ENCODE assay signal across 10 cellular contexts in the genomic region with DNA sequence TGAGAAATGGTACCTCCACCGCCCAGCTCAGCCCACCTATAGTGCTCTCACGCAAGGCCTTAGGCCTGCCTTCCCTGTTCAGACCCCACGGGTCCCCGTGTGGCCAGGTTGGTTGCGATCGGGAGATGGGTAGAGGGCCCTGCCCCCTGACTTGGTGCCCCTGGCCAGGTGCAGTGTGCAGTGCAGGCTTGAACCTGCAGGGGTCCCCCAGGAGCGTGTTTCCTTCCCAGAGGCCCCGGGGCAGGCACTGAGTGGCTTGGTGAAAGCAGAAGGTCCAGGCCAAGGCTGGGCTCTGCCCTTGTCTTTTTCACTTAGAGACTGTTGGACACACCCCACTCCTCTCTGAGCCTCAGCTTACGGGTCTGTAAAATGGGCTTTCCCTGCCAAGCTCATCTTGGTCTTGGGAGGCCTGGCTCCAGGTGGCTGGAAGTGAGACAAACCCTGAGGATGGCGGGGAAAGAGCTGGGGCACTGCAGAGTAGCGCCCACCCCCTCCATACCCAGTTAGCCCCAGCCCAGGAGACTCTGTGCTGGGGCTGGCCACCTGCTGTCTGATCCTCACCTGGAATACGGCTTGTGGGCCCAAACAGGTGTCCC. TPM values are rescaled to one million over a fixed set of nuclear protein-coding genes. Genes with fewer than 3 reads are reported as not detected.
DNase-seq lines count a peak whose midpoint lies in the region; ATAC-seq and TF ChIP-seq lines count a peak whose summit lies in the region.
"Had no signal": no experiment of that assay in that cellular context is flagged by ENCODE, and none has a peak within 500 bp of the region (broad histone marks: within the 10 kb centered on the region; RNA-seq: fewer than 3 reads in every experiment).

No MANE protein-coding gene starts in this region.

- no peaks in the 10 kb centered on the region for H3K4me1 Mint-ChIP-seq in activated T-helper 17 cell treated with anti-CD3 and anti-CD28 coated beads, Interleukin-2, amount 50 U/mL, for 72 hours
- H3K4me1 Mint-ChIP-seq in mesothelial cell of epicardium: peaks cover 21% of the 10 kb centered on the region

- peaks cover 3% of the 10 kb centered on the region for H3K27me3 Mint-ChIP-seq in activated T-helper 17 cell treated with anti-CD3 and anti-CD28 coated beads, Interleukin-2, amount 50 U/mL, for 72 hours
- H3K27me3 Mint-ChIP-seq in mesothelial cell of epicardium (ENCODE audit: low read depth): peaks cover 29% of the 10 kb centered on the region

- no peaks in the 10 kb centered on the region for H3K36me3 ChIP-seq in KMS-11 (ENCODE audit: insufficient read depth)
- H3K36me3 ChIP-seq: colonic mucosa had no signal

- peak; percentile 39 for ATAC-seq in activated T-helper 17 cell treated with anti-CD3 and anti-CD28 coated beads, Interleukin-2, amount 50 U/mL, for 72 hours (replicated peaks)
- ATAC-seq in GM19328 (IDR thresholded peaks at IDR 0.05; ENCODE audit: unreplicated experiment): no peak
- no peak for ATAC-seq in GM21515 (IDR thresholded peaks at IDR 0.05; ENCODE audit: unreplicated experiment)

- H4K20me1 ChIP-seq in KMS-11 (ENCODE audit: insufficient read depth): no peaks in the 10 kb centered on the region

- no peak overlapping the region for H3K4me2 ChIP-seq in KMS-11

- H3K9ac ChIP-seq in KMS-11: no peak overlapping the region

- H3K9me3 Mint-ChIP-seq in activated T-helper 17 cell treated with anti-CD3 and anti-CD28 coated beads, Interleukin-2, amount 50 U/mL, for 72 hours: no peaks in the 10 kb centered on the region
- H3K9me3 Mint-ChIP-seq in mesothelial cell of epicardium: no peaks in the 10 kb centered on the region

- H3K4me3 ChIP-seq in KMS-11 (IDR thresholded peaks at IDR 0.05; ENCODE audit: insufficient read depth, low read depth, low read length): no peak overlapping the region
- H3K4me3 ChIP-seq: colonic mucosa had no signal

- H3K27ac ChIP-seq in KMS-11: no peak overlapping the region
- H3K27ac ChIP-seq: colonic mucosa had no signal

- H3K79me2 ChIP-seq in KMS-11 (ENCODE audit: insufficient read depth, low read depth): no peaks in the 10 kb centered on the region

- H2AFZ ChIP-seq in KMS-11 (ENCODE audit: low read depth): no peak overlapping the region

- H3K36me3 Mint-ChIP-seq in activated T-helper 17 cell treated with anti-CD3 and anti-CD28 coated beads, Interleukin-2, amount 50 U/mL, for 72 hours (ENCODE audit: low read depth): no peaks in the 10 kb centered on the region
- no peaks in the 10 kb centered on the region for H3K36me3 Mint-ChIP-seq in mesothelial cell of epicardium

- peak; percentile 32; the same call in 1 of the 2 replicates for TF ChIP-seq CTCF in KMS-11 (conservative IDR thresholded peaks at IDR 0.05; ENCODE audit: low read depth, low read length)
- peak; percentile 23 for TF ChIP-seq CTCF in mesothelial cell of epicardium (IDR thresholded peaks at IDR 0.05; ENCODE audit: unreplicated experiment)

- DNase-seq in ELF-1 (ENCODE audit: low read depth, low spot score) (peak; percentile 76), mesothelial cell of epicardium (ENCODE audit: low spot score in 2 of 2, unreplicated experiment in 2 of 2) (no peak), occipital lobe (lab: John Stamatoyannopoulos, UW) (no peak), GM03348 (ENCODE audit: low spot score) (no peak)
- DNase-seq: colonic mucosa, NCI-H1417 had no signal

- H3K4me1 ChIP-seq in KMS-11 (ENCODE audit: low read depth, poor library complexity, severe bottlenecking): peaks cover 7% of the 10 kb centered on the region

- H3K27ac Mint-ChIP-seq in activated T-helper 17 cell treated with anti-CD3 and anti-CD28 coated beads, Interleukin-2, amount 50 U/mL, for 72 hours: no peak overlapping the region
- H3K27ac Mint-ChIP-seq in mesothelial cell of epicardium: no peak overlapping the region

- peaks cover 32% of the 10 kb centered on the region for H3K27me3 ChIP-seq in KMS-11 (ENCODE audit: insufficient read depth, low read depth)

- no peak overlapping the region for H3K4me3 Mint-ChIP-seq in activated T-helper 17 cell treated with anti-CD3 and anti-CD28 coated beads, Interleukin-2, amount 50 U/mL, for 72 hours
- H3K4me3 Mint-ChIP-seq in mesothelial cell of epicardium: no peak overlapping the region

RNA-seq across cellular contexts. Expression of gene HES5, which starts 9.3 kb away (rescaled TPM):
- total RNA-seq in activated T-helper 17 cell treated with anti-CD3 and anti-CD28 coated beads, Interleukin-2, amount 50 U/mL, for 72 hours: not detected
- not detected in 3 replicates for total RNA-seq in mesothelial cell of epicardium
- total RNA-seq in occipital lobe: 25.4 TPM

RNA-seq across cellular contexts. Expression of gene PANK4, which starts 13.0 kb away (rescaled TPM):
- 10 to 100 TPM; 41.7 to 54.9 TPM for total RNA-seq in activated T-helper 17 cell treated with anti-CD3 and anti-CD28 coated beads, Interleukin-2, amount 50 U/mL, for 72 hours
- total RNA-seq in mesothelial cell of epicardium (43.1 to 50.8 TPM (median 45.4 TPM) in 3 replicates), occipital lobe (26.0 TPM)

RNA-seq across cellular contexts. Expression of gene TNFRSF14, which starts 16.8 kb away (rescaled TPM):
- 100 to 1,000 TPM in 1 of 2 donors, 10 to 100 TPM in 1; 93.2 to 299 TPM for total RNA-seq in activated T-helper 17 cell treated with anti-CD3 and anti-CD28 coated beads, Interleukin-2, amount 50 U/mL, for 72 hours
- 1.1 to 1.3 TPM (median 1.2 TPM) in 3 replicates for total RNA-seq in mesothelial cell of epicardium
- total RNA-seq in occipital lobe: 2.0 TPM

RNA-seq across cellular contexts. Expression of gene PRXL2B, which starts 47.2 kb away (rescaled TPM):
- 10 to 100 TPM; 27.4 to 36.3 TPM for total RNA-seq in activated T-helper 17 cell treated with anti-CD3 and anti-CD28 coated beads, Interleukin-2, amount 50 U/mL, for 72 hours
- total RNA-seq in mesothelial cell of epicardium (33.4 to 37.1 TPM (median 34.7 TPM) in 3 replicates), occipital lobe (11.9 TPM)

Comparison
In these comparisons a context has a peak if more than half of its experiments do, and no peak if none do; other contexts are left out.
1. RNA of gene HES5, which starts 9.3 kb away (total RNA-seq): 25.4 TPM in occipital lobe (single experiment); not detected in activated T-helper 17 cell treated with anti-CD3 and anti-CD28 coated beads, Interleukin-2, amount 50 U/mL, for 72 hours and not detected in mesothelial cell of epicardium; every median in the first group is over 10 times any median in the second.
2. RNA of gene TNFRSF14, which starts 16.8 kb away (total RNA-seq): 93.2 to 299 TPM in activated T-helper 17 cell treated with anti-CD3 and anti-CD28 coated beads, Interleukin-2, amount 50 U/mL, for 72 hours; 2.0 TPM in occipital lobe (single experiment) and 1.1 to 1.3 TPM in mesothelial cell of epicardium; every median in the first group is over 10 times any median in the second.